In genomic region chr20:38907918-38908677, GRCh38 we compare ENCODE assay signal across 11 cellular contexts.
"Had no signal": no experiment of that assay in that cellular context is flagged by ENCODE, and none has a peak within 500 bp of the region (broad histone marks: within the 10 kb centered on the region; RNA-seq: fewer than 3 reads in every experiment).

No MANE protein-coding gene starts in this region.

- DNase-seq: activated CD4-positive, alpha-beta T cell treated with anti-CD3 and anti-CD28 coated beads, Interleukin-2, amount 50 U/mL, for 1 hour; activated gamma-delta T cell treated with Interleukin-2 at 50 U/mL for 16 hours; central memory CD4-positive, alpha-beta T cell; foreskin keratinocyte; head of caudate nucleus; lower lobe of right lung; psoas muscle; right lobe of liver; substantia nigra had no signal

- H3K4me1 Mint-ChIP-seq: brain had no signal

- H3K27me3 Mint-ChIP-seq: activated naive CD8-positive, alpha-beta T cell had no signal

- H3K27ac Mint-ChIP-seq: activated naive CD8-positive, alpha-beta T cell; brain had no signal

- ATAC-seq: foreskin keratinocyte, psoas muscle had no signal

- H3K4me3 Mint-ChIP-seq: activated naive CD8-positive, alpha-beta T cell; brain had no signal
